Comparison of ENCODE assay signal across 23 cellular contexts in the genomic region with DNA sequence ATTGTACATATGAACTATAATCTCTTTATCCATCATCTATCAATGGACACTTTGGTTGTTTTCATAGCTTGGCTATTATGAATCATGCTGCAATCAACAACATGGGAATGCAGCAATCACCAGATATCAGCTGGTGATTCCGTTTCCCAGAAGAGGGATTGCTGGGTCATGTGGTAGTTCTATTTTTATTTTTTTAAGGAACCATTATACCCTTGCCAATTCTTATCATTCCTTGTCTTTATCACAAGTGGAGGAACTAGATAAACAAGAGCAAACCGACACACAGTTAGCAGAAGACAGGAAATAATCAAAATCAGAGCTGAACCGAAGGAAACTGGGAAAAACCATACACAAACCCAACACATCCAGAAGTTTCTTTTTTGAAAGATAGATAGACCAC. TPM values are rescaled to one million over a fixed set of nuclear protein-coding genes. Genes with fewer than 3 reads are reported as not detected.
"Had no signal": no experiment of that assay in that cellular context is flagged by ENCODE, and none has a peak within 500 bp of the region (broad histone marks: within the 10 kb centered on the region; RNA-seq: fewer than 3 reads in every experiment).

No MANE protein-coding gene starts in this region.

- H3K9me3 ChIP-seq: body of pancreas, tibial artery, uterus had no signal

- H3K36me3 ChIP-seq: tibial artery, uterus, WERI-Rb-1 had no signal

- H3K27me3 ChIP-seq: body of pancreas, foreskin keratinocyte, tibial artery, uterus had no signal

- H3K4me1 ChIP-seq: foreskin keratinocyte, tibial artery, uterus had no signal

- H3K27ac ChIP-seq: body of pancreas, foreskin keratinocyte, tibial artery, uterus, WERI-Rb-1 had no signal

- ATAC-seq: activated naive CD4-positive, alpha-beta T cell treated with anti-CD3 and anti-CD28 coated beads, Interleukin-2, amount 50 U/mL, for 72 hours; body of pancreas; esophagus mucosa; foreskin keratinocyte; T-helper 17 cell had no signal

- DNase-seq: activated CD4-positive, alpha-beta T cell treated with anti-CD3 and anti-CD28 coated beads, Interleukin-2, amount 50 U/mL, for 4 hours; activated gamma-delta T cell; amygdala; body of pancreas; caudate nucleus; foreskin keratinocyte; hypothalamus; mammary epithelial cell; nephron progenitor cell; nucleus accumbens; retina; stimulated activated CD4-positive, alpha-beta T cell treated with anti-CD3 and anti-CD28 coated beads, Interleukin-12 subunit alpha, Interleukin-12 subunit beta, amount 100 ng/mL, for 4 hours; stimulated activated CD4-positive, alpha-beta T cell treated with anti-CD3 and anti-CD28 coated beads, Interleukin-1b, Interleukin-23, amount 100 ng/mL, for 48 hours; stimulated activated CD8-positive, alpha-beta memory T cell treated with anti-CD3 and anti-CD28 coated beads, Interleukin-4, amount 100 ng/mL, for 48 hours; stimulated activated naive CD4-positive, alpha-beta T cell treated with Interleukin-2 at 50 U/mL for 16 hours; substantia nigra; T-helper 17 cell; tibial artery; uterus; WERI-Rb-1 had no signal

- H3K4me3 ChIP-seq: body of pancreas, tibial artery, uterus had no signal

RNA-seq across cellular contexts. Expression of a gene that starts 14.5 kb away (rescaled TPM):
- total RNA-seq: activated CD8-positive, alpha-beta memory T cell treated with anti-CD3 and anti-CD28 coated beads for 36 hours; activated naive CD4-positive, alpha-beta T cell treated with anti-CD3 and anti-CD28 coated beads, Interleukin-2, amount 50 U/mL, for 72 hours; T-helper 17 cell had no signal
